ENCODE assay signal across 16 cellular contexts in genomic region chr5:139664727-139665351, GRCh38. TPM values are rescaled to one million over a fixed set of nuclear protein-coding genes. Genes with fewer than 3 reads are reported as not detected.
DNase-seq lines count a peak whose midpoint lies in the region; ATAC-seq, FAIRE-seq and TF ChIP-seq lines count a peak whose summit lies in the region.
"Had no signal": no experiment of that assay in that cellular context is flagged by ENCODE, and none has a peak within 500 bp of the region (broad histone marks: within the 10 kb centered on the region; RNA-seq: fewer than 3 reads in every experiment).

No MANE protein-coding gene starts in this region.

- H3K27ac ChIP-seq in GM12878 (ENCODE audit: control insufficient read depth, insufficient read depth) = peak overlapping the region; percentile 80
- peak overlapping the region in 2 of 4 donors; percentile 4 to 92 for H3K27ac ChIP-seq in Peyer's patch

- RAD21 ChIA-PET in GM12878 (lab: Charles Lee; ENCODE audit: unreplicated experiment) = interaction anchor here (0.7 to 14.6 kb wide), 5 partner anchors 12 to 83 kb away, joined by 3 to 186 read pairs (median 5); no protein-coding TSS in a partner anchor

- ATAC-seq in GM12878 (no peak), left lobe of liver (peak; percentile 46), HG03139 (IDR thresholded peaks at IDR 0.05; ENCODE audit: unreplicated experiment) (no peak)
- ATAC-seq: stimulated activated naive CD8-positive, alpha-beta T cell treated with anti-CD3 and anti-CD28 coated beads, Interleukin-15, amount 100 ng/mL, for 72 hours had no signal

- intact Hi-C loops in GM12878 (cut with micrococcal nuclease; ENCODE audit: unreplicated experiment) = loop anchor here (5.0 kb wide), 1 partner anchor 208 kb away; no protein-coding TSS in a partner anchor

- no peak for TF ChIP-seq CTCF in GM12878 (IDR thresholded peaks at IDR 0.05 in 2 of 3, conservative IDR thresholded peaks at IDR 0.05 in 1 of 3; ENCODE audit: control insufficient read depth in 2 of 3, extremely low read depth in 1 of 3, insufficient read depth in 1 of 3, low read depth in 3 of 3, low read length in 3 of 3)
- TF ChIP-seq CTCF in Peyer's patch (IDR thresholded peaks at IDR 0.05) = no peak

- POLR2A ChIA-PET in GM12878 (lab: Charles Lee) = interaction anchor here (0.6 to 16.9 kb wide), 7 partner anchors 12 to 373 kb away, joined by 3 to 163 read pairs (median 6); no protein-coding TSS in a partner anchor

- DNase-seq in D341Med (ENCODE audit: low spot score) = peak; percentile 85
- DNase-seq in GM12878 (ENCODE audit: low read depth, low spot score) = no peak
- peak; percentile 70 for DNase-seq in left lobe of liver (ENCODE audit: low spot score)
- DNase-seq in COLO668 (lab: John Stamatoyannopoulos, UW; ENCODE audit: unreplicated experiment) = no peak
- DNase-seq in superior temporal gyrus (ENCODE audit: extremely low spot score) = no peak
- no peak for DNase-seq in Peyer's patch
- DNase-seq: activated CD4-positive, alpha-beta T cell treated with anti-CD3 and anti-CD28 coated beads, Interleukin-2, amount 10 ng/mL, durations not matched to agents 7 days and 5 days; activated naive CD4-positive, alpha-beta T cell treated with anti-CD3 and anti-CD28 coated beads, Interleukin-2, amount 50 U/mL, for 16 hours; CD4-positive, CD25-positive, alpha-beta regulatory T cell; endodermal cell; HFFc6; naive thymus-derived CD4-positive, alpha-beta T cell; NCI-H510A treated with DMSO at 0.1 percent for 48 hours; stimulated activated naive CD8-positive, alpha-beta T cell treated with anti-CD3 and anti-CD28 coated beads, Interleukin-15, amount 100 ng/mL, for 72 hours had no signal

- H3K4me1 ChIP-seq in GM12878 (ENCODE audit: control insufficient read depth, insufficient read depth, low read length) (peaks cover 79% of the 10 kb centered on the region), skeletal muscle satellite cell (ENCODE audit: control insufficient read depth, insufficient read depth, low read length) (peaks cover 99% of the 10 kb centered on the region), Peyer's patch (peaks cover 0 to 66% (median 38%) of the 10 kb centered on the region in 4 donors)

- CTCF ChIA-PET in GM12878 (lab: Yijun Ruan, JAX) = interaction anchor here (1.2 to 13.8 kb wide), 4 partner anchors 11 to 100 kb away, joined by 4 to 186 read pairs (median 14); no protein-coding TSS in a partner anchor

- no peak overlapping the region for H2AFZ ChIP-seq in GM12878 (ENCODE audit: control insufficient read depth, low read depth, low read length)

- in situ Hi-C loops in GM12878 (cut with MboI) = no loop called here

- H3K9me3 ChIP-seq in GM12878 (replicated peaks; ENCODE audit: control insufficient read depth, insufficient read depth, low read length) = no peaks in the 10 kb centered on the region
- no peaks in the 10 kb centered on the region for H3K9me3 ChIP-seq in skeletal muscle satellite cell (replicated peaks; ENCODE audit: low read length)
- H3K9me3 ChIP-seq in Peyer's patch = no peaks in the 10 kb centered on the region

- 51% methylated on average over 15 of the region's 15 CpGs for WGBS in GM12878 (ENCODE audit: insufficient coverage, insufficient replicate concordance, low lambda C conversion rate, missing lambda C conversion rate)

- SMC1A ChIA-PET in GM12878 (lab: Charles Lee; ENCODE audit: uncharacterized antibody, unreplicated experiment) = interaction anchor here (1.0 to 13.6 kb wide), 5 partner anchors 13 to 99 kb away, joined by 3 to 151 read pairs (median 4); partner anchors contain the start of gene CXXC5

- H3K27me3 ChIP-seq in GM12878 (replicated peaks in 1 of 2; ENCODE audit: control insufficient read depth in 2 of 2, insufficient read depth in 2 of 2, low read length in 1 of 2) (no peaks in the 10 kb centered on the region), skeletal muscle satellite cell (ENCODE audit: control insufficient read depth, insufficient read depth, low read length) (no peaks in the 10 kb centered on the region), Peyer's patch (no peaks in the 10 kb centered on the region)

- H3K36me3 ChIP-seq in GM12878 (ENCODE audit: control insufficient read depth in 2 of 2, insufficient read depth in 2 of 2, low read length in 1 of 2) (peaks cover 3 to 20% of the 10 kb centered on the region in 2 experiments; a peak in 2 of 4 replicates), skeletal muscle satellite cell (ENCODE audit: insufficient read depth, low read length) (peaks cover 22% of the 10 kb centered on the region), Peyer's patch (no peaks in the 10 kb centered on the region)

- H3K4me3 ChIP-seq in GM12878 (no peak overlapping the region), skeletal muscle satellite cell (ENCODE audit: low read length) (no peak overlapping the region), Peyer's patch (no peak overlapping the region)

- TF ChIP-seq RAD21 in GM12878 (IDR thresholded peaks at IDR 0.05; ENCODE audit: insufficient read depth, low read depth, low read length) = no peak

- no TSS peak for BruUV-seq in GM12878 (replicated peaks; lab: Mats Ljungman, UMichigan)

- TF ChIP-seq EP300 in GM12878 (IDR thresholded peaks at IDR 0.05; ENCODE audit: borderline replicate concordance in 1 of 2, control insufficient read depth in 1 of 2, low read depth in 2 of 2, low read length in 2 of 2) = no peak

- no peak for TF ChIP-seq POLR2A in GM12878 (IDR thresholded peaks at IDR 0.05; ENCODE audit: low read depth, low read length)
- TF ChIP-seq POLR2A in Peyer's patch (IDR thresholded peaks at IDR 0.05) = no peak

- H3K4me2 ChIP-seq in GM12878 (ENCODE audit: control insufficient read depth, insufficient read depth) = peak overlapping the region; percentile 64
- peak overlapping the region; percentile 0 for H3K4me2 ChIP-seq in skeletal muscle satellite cell (ENCODE audit: low read length)

- H4K20me1 ChIP-seq in GM12878 (ENCODE audit: control insufficient read depth, insufficient read depth) = peaks cover 4% of the 10 kb centered on the region; the same call in 1 of the 2 replicates

- H3K79me2 ChIP-seq in GM12878 (ENCODE audit: control insufficient read depth, insufficient read depth, low read length) = peaks cover 99% of the 10 kb centered on the region

- H3K9ac ChIP-seq in GM12878 (ENCODE audit: control insufficient read depth, insufficient read depth, low read length) = no peak overlapping the region; the same call in 1 of the 2 replicates
- H3K9ac ChIP-seq in skeletal muscle satellite cell (ENCODE audit: low read depth, low read length) = no peak overlapping the region

- no peak for FAIRE-seq in GM12878 (lab: Jason Lieb, UNC)

TF ChIP-seq in GM12878, 131 proteins besides CTCF, POLR2A, EP300 and RAD21:
- no peak for TF ChIP-seq RB1 (IDR thresholded peaks at IDR 0.05; ENCODE audit: borderline replicate concordance)
- TF ChIP-seq CBX3 (IDR thresholded peaks at IDR 0.05; ENCODE audit: borderline replicate concordance, low read depth) = no peak
- TF ChIP-seq SMARCA5 (IDR thresholded peaks at IDR 0.05) = peak; percentile 87; the same call in 1 of the 2 replicates
- TF ChIP-seq HDGF (IDR thresholded peaks at IDR 0.05) = peak; percentile 35; the same call in 1 of the 2 replicates
- TF ChIP-seq NR2F1 (conservative IDR thresholded peaks at IDR 0.05) = 0 out of 2 replicates have a peak, but pooled peaks have one; percentile 4
- TF ChIP-seq NRF1 (conservative IDR thresholded peaks at IDR 0.05; ENCODE audit: low read depth, low read length) = no peak
- no peak; the same call in 1 of the 2 replicates for TF ChIP-seq GATAD2B (conservative IDR thresholded peaks at IDR 0.05; ENCODE audit: low read depth)
- 0 out of 4 replicates have a peak, but pooled peaks of 1 of the 2 experiments have one; percentile 2 for TF ChIP-seq IKZF2 (IDR thresholded peaks at IDR 0.05)
- TF ChIP-seq POU2F2 (IDR thresholded peaks at IDR 0.05; ENCODE audit: borderline replicate concordance, low read depth, low read length) = no peak

RNA-seq across cellular contexts. Expression of gene CXXC5, which starts 16.7 kb away (rescaled TPM):
- total RNA-seq in GM12878 (2013; cell fraction: nucleolus; rRNA removed) = 37.6 and 40.4 TPM in 2 replicates
- total RNA-seq in GM12878 (2014; rRNA removed) = 71.4 and 90.8 TPM in 2 replicates
- 24.9 and 26.8 TPM in 2 replicates for total RNA-seq in GM12878 (2014; rRNA removed; fragmentation: Illumina TruSeq; extraction: Trizol)
- 64.2 and 64.4 TPM in 2 replicates for total RNA-seq in GM12878 (2021)
- polyA plus RNA-seq in GM12878 (2011; ENCODE audit: low read depth) = 17.9 TPM
- polyA plus RNA-seq in GM12878 (2011; rRNA removed) = 55.4 and 57.5 TPM in 2 replicates
- 54.8 and 79.5 TPM in 2 replicates for polyA plus RNA-seq in GM12878 (2011; cell fraction: cytosol; rRNA removed)
- 43.4 and 55.0 TPM in 2 replicates for polyA plus RNA-seq in GM12878 (2011; cell fraction: nucleus; rRNA removed)
- 31.3 and 43.2 TPM in 2 replicates for polyA plus RNA-seq in GM12878 (2012)
- 25.6 and 36.0 TPM in 2 replicates for polyA plus RNA-seq in GM12878 (2014; fragmentation: Illumina TruSeq; extraction: Trizol)
- 1 to 10 TPM; 1.8 to 6.0 TPM for polyA plus RNA-seq in GM12878 (2014; fragmentation: Nextera tagmentation; extraction: Ambion mirVana)
- 59.1 and 68.6 TPM in 2 replicates for polyA plus RNA-seq in GM12878 (2014; rRNA removed)
- 10 to 100 TPM; 33.8 to 45.4 TPM for polyA plus RNA-seq in GM12878 (2016; fragmentation: Nextera tagmentation; extraction: Ambion mirVana)
- 32.3 and 76.6 TPM in 2 replicates for polyA minus RNA-seq in GM12878 (2011; rRNA and poly(A)+ RNA removed)
- polyA minus RNA-seq in GM12878 (2011; cell fraction: cytosol; rRNA and poly(A)+ RNA removed) = 19.3 and 41.6 TPM in 2 replicates
- polyA minus RNA-seq in GM12878 (2011; cell fraction: nucleus; rRNA and poly(A)+ RNA removed) = 25.8 and 43.7 TPM in 2 replicates
- 64.0 TPM for total RNA-seq in left lobe of liver
- total RNA-seq in skeletal muscle satellite cell (2012; rRNA removed) = 101 and 157 TPM in 2 replicates
- 10 to 100 TPM; 21.7 to 49.5 (median 30.9) TPM for total RNA-seq in Peyer's patch

Comparison
In these comparisons a context has a peak if more than half of its experiments do, and no peak if none do; other contexts are left out.
1. DNase-seq: peak in D341Med (single experiment) and left lobe of liver (single experiment); none in GM12878 (single experiment), COLO668 (single experiment), superior temporal gyrus (single experiment) and Peyer's patch (0 of 3).